In genomic region chr10:121974535-121975294, GRCh38 we compare ENCODE assay signal across 8 cellular contexts. TPM values are rescaled to one million over a fixed set of nuclear protein-coding genes. Genes with fewer than 3 reads are reported as not detected.
DNase-seq lines count a peak whose midpoint lies in the region; ATAC-seq and TF ChIP-seq lines count a peak whose summit lies in the region.

TSS of gene NSMCE4A (minus strand) at chr10:121975217. CDS start at chr10:121975165, 52 bp downstream.

- peak within 1 kb of the TSS; percentile 98 for H3K4me3 ChIP-seq in cardiac muscle cell
- peak within 1 kb of the TSS; percentile 70 to 100 (median 84) for H3K4me3 ChIP-seq in tibial nerve

- TF ChIP-seq CTCF in cardiac muscle cell (IDR thresholded peaks at IDR 0.05; ENCODE audit: low read depth, low read length), result peak; percentile 72
- TF ChIP-seq CTCF in tibial nerve (IDR thresholded peaks at IDR 0.05), result peak in 2 of 5 experiments; percentile 46 to 75

- H3K9me3 Mint-ChIP-seq in activated naive CD8-positive, alpha-beta T cell treated with anti-CD3 and anti-CD28 coated beads, Interleukin-2, amount 50 U/mL, for 24 hours, result peaks cover 17% of the 10 kb centered on the region

- peak; percentile 91 for ATAC-seq in GM21825 (IDR thresholded peaks at IDR 0.05; ENCODE audit: unreplicated experiment)
- ATAC-seq in activated naive CD8-positive, alpha-beta T cell treated with anti-CD3 and anti-CD28 coated beads, Interleukin-2, amount 50 U/mL, for 24 hours, result peak; percentile 86

- H3K27me3 ChIP-seq in cardiac muscle cell, result no peaks in the 10 kb centered on the region
- H3K27me3 ChIP-seq in tibial nerve, result no peaks in the 10 kb centered on the region

- DNase-seq in GM04503 (ENCODE audit: low read depth) (peak; percentile 21), SW480 (ENCODE audit: low spot score) (peak; percentile 77), cardiac muscle cell (ENCODE audit: low read depth in 1 of 2, low spot score in 1 of 2) (peak; percentile 75 to 84), pons (ENCODE audit: low spot score) (peak; percentile 60), tibial nerve (ENCODE audit: low spot score in 2 of 2) (peak; percentile 36 to 40)
- DNase-seq in activated naive CD8-positive, alpha-beta T cell treated with anti-CD3 and anti-CD28 coated beads, Interleukin-2, amount 50 U/mL, for 24 hours, result peak; percentile 81

- WGBS in tibial nerve, 2 donors, result 1% methylated on average over 33 to 49 of the region's 101 CpGs

- peaks cover 18% of the 10 kb centered on the region for H3K4me1 Mint-ChIP-seq in activated naive CD8-positive, alpha-beta T cell treated with anti-CD3 and anti-CD28 coated beads, Interleukin-2, amount 50 U/mL, for 24 hours

- H3K27ac ChIP-seq in KOPT-K1 (ENCODE audit: low read depth, low read length, poor library complexity, severe bottlenecking) (peak within 1 kb of the TSS; percentile 84), cardiac muscle cell (peak within 1 kb of the TSS; percentile 87), tibial nerve (peak within 1 kb of the TSS; percentile 89 to 99 (median 94))

- H3K4me1 ChIP-seq in cardiac muscle cell (ENCODE audit: low read depth) (peaks cover 3% of the 10 kb centered on the region), tibial nerve (peaks cover 0 to 25% (median 11%) of the 10 kb centered on the region in 4 donors)

- H3K27ac Mint-ChIP-seq in activated naive CD8-positive, alpha-beta T cell treated with anti-CD3 and anti-CD28 coated beads, Interleukin-2, amount 50 U/mL, for 24 hours, result peak within 1 kb of the TSS; percentile 75

- H3K36me3 Mint-ChIP-seq in activated naive CD8-positive, alpha-beta T cell treated with anti-CD3 and anti-CD28 coated beads, Interleukin-2, amount 50 U/mL, for 24 hours (ENCODE audit: low read depth), result peaks cover 24% of the 10 kb centered on the region

- TF ChIP-seq EP300 in tibial nerve (IDR thresholded peaks at IDR 0.05), result peak in 1 of 2 donors; percentile 13

- H3K4me3 Mint-ChIP-seq in activated naive CD8-positive, alpha-beta T cell treated with anti-CD3 and anti-CD28 coated beads, Interleukin-2, amount 50 U/mL, for 24 hours, result peak within 1 kb of the TSS; percentile 86

- peaks cover 23% of the 10 kb centered on the region for H3K9me3 ChIP-seq in KOPT-K1 (ENCODE audit: insufficient read depth, low read length, poor library complexity, severe bottlenecking)
- H3K9me3 ChIP-seq in cardiac muscle cell (ENCODE audit: low read depth), result no peaks in the 10 kb centered on the region
- H3K9me3 ChIP-seq in tibial nerve, result no peaks in the 10 kb centered on the region

- peak in 1 of 2 donors; percentile 26 for TF ChIP-seq POLR2A in tibial nerve (IDR thresholded peaks at IDR 0.05)

- peaks cover 30% of the 10 kb centered on the region for H3K36me3 ChIP-seq in KOPT-K1 (ENCODE audit: insufficient read depth, low read length)
- peaks cover 2% of the 10 kb centered on the region for H3K36me3 ChIP-seq in cardiac muscle cell
- H3K36me3 ChIP-seq in tibial nerve, result peaks cover 0 to 28% (median 4%) of the 10 kb centered on the region in 3 donors

- H3K27me3 Mint-ChIP-seq in activated naive CD8-positive, alpha-beta T cell treated with anti-CD3 and anti-CD28 coated beads, Interleukin-2, amount 50 U/mL, for 24 hours, result no peaks in the 10 kb centered on the region

RNA-seq across cellular contexts. Expression of gene NSMCE4A, which starts in this region (rescaled TPM):
- total RNA-seq in cardiac muscle cell, result 82.5 and 86.3 TPM in 2 replicates
- 76.4 and 86.2 TPM in 2 replicates for polyA plus RNA-seq in cardiac muscle cell
- 100 to 1,000 TPM in 1 of 4 donors, 10 to 100 TPM in 3; 70.1 to 102 (median 82.4) TPM for total RNA-seq in tibial nerve

Comparison
In these comparisons a context has a peak if more than half of its experiments do, and no peak if none do; other contexts are left out.
1. Peak in every context shown above with its lines: DNase-seq, ATAC-seq, H3K4me3 ChIP-seq and H3K27ac ChIP-seq.
2. DNase-seq: peak in every context shown above with its lines; median percentile 81 in activated naive CD8-positive, alpha-beta T cell treated with anti-CD3 and anti-CD28 coated beads, Interleukin-2, amount 50 U/mL, for 24 hours; 80 in cardiac muscle cell; 77 in SW480; 60 in pons; 38 in tibial nerve; 21 in GM04503.